In genomic region chr14:55603401-55603953, GRCh38 we compare ENCODE assay signal across 24 cellular contexts. TPM values are rescaled to one million over a fixed set of nuclear protein-coding genes. Genes with fewer than 3 reads are reported as not detected.
DNase-seq lines count a peak whose midpoint lies in the region; ATAC-seq, FAIRE-seq and TF ChIP-seq lines count a peak whose summit lies in the region.
"Had no signal": no experiment of that assay in that cellular context is flagged by ENCODE, and none has a peak within 500 bp of the region (broad histone marks: within the 10 kb centered on the region; RNA-seq: fewer than 3 reads in every experiment).

No MANE protein-coding gene starts in this region.

- in situ Hi-C loops in gastrocnemius medialis (cut with MboI; ENCODE audit: low sequenced_read_pairs in 4 of 4): no loop called here

- peaks cover 4 to 99% of the 10 kb centered on the region in 2 experiments; a peak in 3 of 4 replicates for H3K79me2 ChIP-seq in H1 (ENCODE audit: control insufficient read depth in 1 of 2, insufficient read depth in 2 of 2, low read length in 2 of 2)

- H3K9me3 ChIP-seq in BLaER1 (peaks cover 30% of the 10 kb centered on the region), H1 (ENCODE audit: insufficient read depth in 2 of 2, low read depth in 1 of 2, low read length in 1 of 2) (no peaks in the 10 kb centered on the region), gastrocnemius medialis (peaks cover 0 to 4% (median 0%) of the 10 kb centered on the region in 3 donors), Peyer's patch (no peaks in the 10 kb centered on the region)
- H3K9me3 ChIP-seq: BE2C had no signal

- H3K9me3 Mint-ChIP-seq in activated T-cell treated with anti-CD3 and anti-CD28 coated beads, Interleukin-2, amount 50 U/mL, for 72 hours: no peaks in the 10 kb centered on the region
- H3K9me3 Mint-ChIP-seq: CD4-positive, alpha-beta T cell; HFFc6 had no signal

- POLR2A ChIA-PET in H1 (lab: Charles Lee; ENCODE audit: partially characterized antibody): no interaction called here

- H3K36me3 Mint-ChIP-seq in activated T-cell treated with anti-CD3 and anti-CD28 coated beads, Interleukin-2, amount 50 U/mL, for 72 hours (ENCODE audit: insufficient read depth in 2 of 2): peaks cover 0 to 9% of the 10 kb centered on the region in 2 donors

- H3K27ac ChIP-seq in BLaER1: no peak overlapping the region
- 0 out of 2 replicates have a peak overlapping the region, but pooled peaks have one; percentile 26 for H3K27ac ChIP-seq in H1 (ENCODE audit: low read depth, low read length)
- H3K27ac ChIP-seq in gastrocnemius medialis: peak overlapping the region; percentile 45 to 80 (median 65)
- no peak overlapping the region for H3K27ac ChIP-seq in Peyer's patch

- no peak overlapping the region for H3K27ac Mint-ChIP-seq in activated T-cell treated with anti-CD3 and anti-CD28 coated beads, Interleukin-2, amount 50 U/mL, for 72 hours
- H3K27ac Mint-ChIP-seq: CD4-positive, alpha-beta T cell; HFFc6 had no signal

- no peak overlapping the region for H4K8ac ChIP-seq in H1 (ENCODE audit: extremely low read depth, insufficient read depth, low read length)

- H3K79me1 ChIP-seq in H1 (ENCODE audit: low read depth, low read length): no peaks in the 10 kb centered on the region

- H2AK5ac ChIP-seq in H1 (ENCODE audit: low read depth, low read length): no peak overlapping the region

- no peaks in the 10 kb centered on the region for H3K27me3 Mint-ChIP-seq in activated T-cell treated with anti-CD3 and anti-CD28 coated beads, Interleukin-2, amount 50 U/mL, for 72 hours (ENCODE audit: low read depth)
- H3K27me3 Mint-ChIP-seq: CD4-positive, alpha-beta T cell had no signal

- 81% methylated on average over 4 of the region's 4 CpGs; no CpG with 5 or more reads in 1 of the 2 experiments for WGBS in H1 (ENCODE audit: extremely low coverage in 1 of 2, insufficient coverage in 1 of 2, insufficient read length in 1 of 2, insufficient replicate concordance in 2 of 2, low coverage in 1 of 2, low lambda C conversion rate in 2 of 2, missing lambda C conversion rate in 1 of 2), 2 experiments

- no peak overlapping the region for H2BK20ac ChIP-seq in H1 (ENCODE audit: low read length)

- no peak overlapping the region for H4K5ac ChIP-seq in H1 (ENCODE audit: insufficient read length, low read depth, low read length)

- no peak overlapping the region for H3K18ac ChIP-seq in H1 (ENCODE audit: extremely low read depth, low read length)

- H2BK120ac ChIP-seq in H1 (replicated peaks; ENCODE audit: low read depth, low read length): no peak overlapping the region

- H2BK12ac ChIP-seq in H1 (ENCODE audit: low read depth, low read length): no peak overlapping the region

- H3K9ac ChIP-seq in BLaER1 (0 out of 2 replicates have a peak overlapping the region, but pooled peaks have one; percentile 5), H1 (replicated peaks in 1 of 4; ENCODE audit: extremely low read depth in 1 of 4, low read depth in 3 of 4, low read length in 3 of 4) (no peak overlapping the region)

- H3K14ac ChIP-seq in H1 (ENCODE audit: insufficient read length): no peak overlapping the region

- H4K20me1 ChIP-seq in BLaER1: peaks cover 71% of the 10 kb centered on the region
- no peaks in the 10 kb centered on the region for H4K20me1 ChIP-seq in H1 (replicated peaks in 1 of 2; ENCODE audit: control insufficient read depth in 1 of 2, insufficient read depth in 2 of 2, low read length in 2 of 2)

- TF ChIP-seq EP300 in H1 (IDR thresholded peaks at IDR 0.05; ENCODE audit: borderline replicate concordance in 1 of 2, low read depth in 2 of 2, low read length in 2 of 2): no peak

- no peak overlapping the region for H3K56ac ChIP-seq in H1 (replicated peaks; ENCODE audit: insufficient read length, low read depth, low read length)

- TF ChIP-seq CTCF in H1 (IDR thresholded peaks at IDR 0.05; ENCODE audit: control extremely low read depth in 1 of 3, insufficient read depth in 1 of 3, low read depth in 1 of 3, low read length in 3 of 3) (no peak), gastrocnemius medialis (IDR thresholded peaks at IDR 0.05 in 4 of 5, conservative IDR thresholded peaks at IDR 0.05 in 1 of 5) (no peak), Peyer's patch (IDR thresholded peaks at IDR 0.05) (no peak)

- no peak overlapping the region for H3K4me3 Mint-ChIP-seq in activated T-cell treated with anti-CD3 and anti-CD28 coated beads, Interleukin-2, amount 50 U/mL, for 72 hours
- H3K4me3 Mint-ChIP-seq: CD4-positive, alpha-beta T cell; HFFc6 had no signal

- peak in 1 of 2 donors; percentile 27 for ATAC-seq in gastrocnemius medialis
- ATAC-seq in activated T-cell treated with anti-CD3 and anti-CD28 coated beads, Interleukin-2, amount 50 U/mL, for 72 hours (replicated peaks in 1 of 2): no peak
- ATAC-seq: HepG2 had no signal

- H3K4me3 ChIP-seq in BLaER1 (no peak overlapping the region), H1 (ENCODE audit: extremely low read depth in 1 of 4, insufficient read depth in 2 of 4, low read depth in 3 of 4, low read length in 4 of 4) (no peak overlapping the region), gastrocnemius medialis (no peak overlapping the region), Peyer's patch (no peak overlapping the region)

- CTCF ChIA-PET in H1 (lab: Charles Lee; ENCODE audit: partially characterized antibody): no interaction called here

- H3K4ac ChIP-seq in H1 (replicated peaks; ENCODE audit: insufficient read length, low read depth, low read length): no peak overlapping the region

- H3K4me1 ChIP-seq in BLaER1: peaks cover 22% of the 10 kb centered on the region
- H3K4me1 ChIP-seq in H1 (replicated peaks in 1 of 4; ENCODE audit: control insufficient read depth in 3 of 4, insufficient read depth in 4 of 4, low read length in 3 of 4): peaks cover 0 to 15% (median 5%) of the 10 kb centered on the region in 4 experiments; a peak in 4 of 7 replicates
- peaks cover 64 to 93% of the 10 kb centered on the region in 2 donors for H3K4me1 ChIP-seq in gastrocnemius medialis
- H3K4me1 ChIP-seq in Peyer's patch: no peaks in the 10 kb centered on the region
- H3K4me1 ChIP-seq: BE2C had no signal

- H2BK5ac ChIP-seq in H1 (ENCODE audit: low read depth, low read length): no peak overlapping the region

- H3K36me3 ChIP-seq in BLaER1 (peaks cover 34% of the 10 kb centered on the region), H1 (ENCODE audit: control insufficient read depth in 2 of 4, insufficient read depth in 4 of 4, low read length in 3 of 4) (no peaks in the 10 kb centered on the region), gastrocnemius medialis (no peaks in the 10 kb centered on the region), Peyer's patch (no peaks in the 10 kb centered on the region)
- H3K36me3 ChIP-seq: BE2C had no signal

- 0 out of 2 replicates have a peak overlapping the region, but pooled peaks have one; percentile 37 for H2BK15ac ChIP-seq in H1 (ENCODE audit: low read length)

- TF ChIP-seq POLR2A in H1 (IDR thresholded peaks at IDR 0.05; ENCODE audit: control extremely low read depth in 1 of 2, low read depth in 2 of 2, low read length in 2 of 2): no peak
- TF ChIP-seq POLR2A in gastrocnemius medialis (IDR thresholded peaks at IDR 0.05): no peak
- TF ChIP-seq POLR2A in Peyer's patch (IDR thresholded peaks at IDR 0.05): no peak

- H3K27me3 ChIP-seq in BLaER1 (no peaks in the 10 kb centered on the region), H1 (replicated peaks in 1 of 4; ENCODE audit: control insufficient read depth in 3 of 4, extremely low read depth in 1 of 4, insufficient read depth in 3 of 4, low read length in 3 of 4) (no peaks in the 10 kb centered on the region), gastrocnemius medialis (no peaks in the 10 kb centered on the region), Peyer's patch (no peaks in the 10 kb centered on the region)
- H3K27me3 ChIP-seq: BE2C had no signal

- H2AFZ ChIP-seq in H1 (ENCODE audit: low read length): no peak overlapping the region

- no peak overlapping the region for H4K91ac ChIP-seq in H1 (replicated peaks; ENCODE audit: insufficient read length, low read length)

- DNase-seq in GM19239 (ENCODE audit: insufficient read length, low spot score) (no peak), H1 (ENCODE audit: low read depth in 1 of 2, low spot score in 2 of 2) (no peak), gastrocnemius medialis (no peak), NCI-H187 treated with DMSO at 0.1 percent for 48 hours (lab: John Stamatoyannopoulos, UW) (no peak), Peyer's patch (no peak)
- no peak for DNase-seq in activated T-cell treated with anti-CD3 and anti-CD28 coated beads, Interleukin-2, amount 50 U/mL, for 72 hours
- DNase-seq: BE2C; CD4-positive, alpha-beta T cell; COR-L47; DMS79; H7; HFFc6; KBM-7; MM.1S; NCI-H1048; NCI-H1436; NCI-H1930; NCI-H226; NCI-H510A treated with DMSO at 0.1 percent for 48 hours; NCI-H748 treated with DMSO at 0.1 percent for 48 hours; NK-92 treated with Interleukin-12 subunit alpha and Interleukin-12 subunit beta, amount 100 ng/mL, for 24 hours had no signal

- FAIRE-seq in GM19239 (lab: Jason Lieb, UNC) (peak; percentile 8), H1 (lab: Jason Lieb, UNC) (no peak)
- FAIRE-seq: HepG2, RCC 7860 had no signal

- intact Hi-C loops in gastrocnemius medialis (cut with DNase I; ENCODE audit: low total_unique reads): no loop called here

- H3K4me1 Mint-ChIP-seq in activated T-cell treated with anti-CD3 and anti-CD28 coated beads, Interleukin-2, amount 50 U/mL, for 72 hours (ENCODE audit: low read depth): peaks cover 25% of the 10 kb centered on the region

- no peaks in the 10 kb centered on the region; the same call in 1 of the 2 replicates for H3K23me2 ChIP-seq in H1 (ENCODE audit: low read depth, low read length)

- H3K4me2 ChIP-seq in BLaER1: peak overlapping the region; percentile 63
- H3K4me2 ChIP-seq in H1 (ENCODE audit: insufficient read depth in 1 of 2, low read depth in 2 of 2, low read length in 2 of 2): no peak overlapping the region

- no peak for TF ChIP-seq RAD21 in H1 (IDR thresholded peaks at IDR 0.05 in 1 of 2, conservative IDR thresholded peaks at IDR 0.05 in 1 of 2; ENCODE audit: low read depth in 2 of 2, low read length in 2 of 2)

- no peak overlapping the region for H3K23ac ChIP-seq in H1 (ENCODE audit: insufficient read length)

TF ChIP-seq in H1, 55 proteins besides CTCF, POLR2A, EP300 and RAD21 (continues in another document):
- no peak for TF ChIP-seq SIX5 (IDR thresholded peaks at IDR 0.05; ENCODE audit: low read depth, low read length)
- TF ChIP-seq SP1 (IDR thresholded peaks at IDR 0.05; ENCODE audit: low read depth, low read length): no peak

RNA-seq across cellular contexts. Expression of gene KTN1, which starts 23.5 kb away (rescaled TPM):
- 144 and 151 TPM in 2 replicates for total RNA-seq in H1 (2021; fragmentation: NEBNext Ultra II Directional; extraction: Animal tissue kit (Norgen Biotek cat#: 25700))
- polyA plus RNA-seq in H1 (2011; rRNA removed): 9.6 and 15.4 TPM in 2 replicates
- polyA plus RNA-seq in H1 (2011; cell fraction: cytosol; rRNA removed): 35.8 TPM
- 22.7 TPM for polyA plus RNA-seq in H1 (2011; cell fraction: nucleus; rRNA removed)
- polyA plus RNA-seq in H1 (2012, experiment 1 of 2): 46.0 to 92.4 TPM (median 57.9 TPM) in 4 replicates
- 6.3 TPM for polyA plus RNA-seq in H1 (2012, experiment 2 of 2)
- polyA plus RNA-seq in H1 (2013, experiment 1 of 2): 200 TPM
- polyA plus RNA-seq in H1 (2013, experiment 2 of 2): 177 TPM
- 16.2 and 26.8 TPM in 2 replicates for polyA minus RNA-seq in H1 (2011; rRNA and poly(A)+ RNA removed)
- 32.0 TPM for polyA minus RNA-seq in H1 (2011; cell fraction: cytosol; rRNA and poly(A)+ RNA removed)
- 131 TPM for polyA minus RNA-seq in H1 (2011; cell fraction: nucleus; rRNA and poly(A)+ RNA removed)
- total RNA-seq in gastrocnemius medialis (100 to 1,000 TPM; 256 to 373 (median 327) TPM), Peyer's patch (100 to 1,000 TPM in 2 of 4 donors, 10 to 100 TPM in 2; 81.2 to 193 (median 106) TPM)
- total RNA-seq in activated T-cell treated with anti-CD3 and anti-CD28 coated beads, Interleukin-2, amount 50 U/mL, for 72 hours: 100 to 1,000 TPM; 144 TPM

Comparison
In these comparisons a context has a peak if more than half of its experiments do, and no peak if none do; other contexts are left out.
1. H3K27ac ChIP-seq: peak in H1 (single experiment) and gastrocnemius medialis (4 of 4); none in BLaER1 (single experiment) and Peyer's patch (0 of 4).